ENCODE assay signal across 8 cellular contexts in the genomic region with DNA sequence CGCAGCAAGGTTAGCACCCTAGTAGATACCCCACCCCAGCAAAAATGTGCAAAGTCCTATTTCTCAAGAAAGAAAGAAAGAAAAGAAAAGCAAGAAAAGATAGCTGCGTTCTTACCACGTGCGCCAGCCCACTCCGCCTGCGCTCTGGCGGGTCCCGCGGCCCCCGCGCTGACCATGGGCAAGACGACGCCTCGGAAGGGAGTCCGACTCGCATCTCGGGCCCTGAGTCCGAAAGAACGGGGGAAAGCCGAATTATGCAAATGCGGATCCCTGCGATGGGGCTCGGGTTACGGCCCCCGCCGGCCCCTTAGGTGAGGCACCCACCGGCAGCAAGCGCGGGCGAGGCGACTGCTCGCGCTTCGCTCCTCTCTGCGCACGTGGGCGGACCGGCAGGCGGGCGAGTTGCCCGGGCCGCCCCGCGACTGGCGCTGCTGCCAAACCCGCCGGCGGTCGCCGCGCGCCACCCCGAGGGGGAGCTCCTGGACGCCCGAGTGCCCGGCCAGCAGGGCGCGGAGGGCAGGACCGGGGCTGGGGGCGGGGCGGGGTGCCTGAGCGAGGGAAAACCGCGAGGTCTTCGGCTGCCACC. TPM values are rescaled to one million over a fixed set of nuclear protein-coding genes. Genes with fewer than 3 reads are reported as not detected.
DNase-seq lines count a peak whose midpoint lies in the region; ATAC-seq lines count a peak whose summit lies in the region.

No MANE protein-coding gene starts in this region.

- peaks cover 21% of the 10 kb centered on the region for H3K27me3 Mint-ChIP-seq in activated CD4-positive, alpha-beta memory T cell treated with anti-CD3 and anti-CD28 coated beads for 36 hours

- CTCF ChIA-PET in activated CD4-positive, alpha-beta memory T cell treated with anti-CD3 and anti-CD28 coated beads for 36 hours (lab: Charles Lee) = interaction anchor here (0.9 to 6.7 kb wide), 25 partner anchors 9 to 902 kb away, joined by 3 to 139 read pairs (median 6); partner anchors contain the start of genes ADO and NRBF2

- peaks cover 0 to 5% of the 10 kb centered on the region in 2 donors for H3K27me3 ChIP-seq in esophagus (ENCODE audit: control insufficient read depth in 1 of 2, insufficient read depth in 2 of 2, low read length in 2 of 2)
- peaks cover 30% of the 10 kb centered on the region for H3K27me3 ChIP-seq in neuron (ENCODE audit: insufficient read depth, low read length)

- peaks cover 0 to 11% of the 10 kb centered on the region in 2 donors for H3K4me1 ChIP-seq in esophagus (ENCODE audit: control insufficient read depth in 2 of 2, insufficient read depth in 2 of 2, low read length in 1 of 2)
- H3K4me1 ChIP-seq in neuron (ENCODE audit: insufficient read depth, low read length) = peaks cover 33% of the 10 kb centered on the region

- DNase-seq in DMS53 (lab: John Stamatoyannopoulos, UW) (peak; percentile 80), DMS53 treated with DMSO at 0.1 percent for 48 hours (lab: John Stamatoyannopoulos, UW; ENCODE audit: unreplicated experiment) (no peak), ureter (ENCODE audit: low spot score) (peak; percentile 44), NCI-H2171 treated with DMSO at 0.1 percent for 48 hours (lab: John Stamatoyannopoulos, UW) (no peak)
- DNase-seq in activated CD4-positive, alpha-beta memory T cell treated with anti-CD3 and anti-CD28 coated beads for 36 hours = peak; percentile 73

- no peaks in the 10 kb centered on the region for H3K9me3 Mint-ChIP-seq in activated CD4-positive, alpha-beta memory T cell treated with anti-CD3 and anti-CD28 coated beads for 36 hours

- H2AFZ ChIP-seq in neuron (ENCODE audit: low read depth, low read length) = peak overlapping the region; percentile 49

- POLR2A ChIA-PET in activated CD4-positive, alpha-beta memory T cell treated with anti-CD3 and anti-CD28 coated beads for 36 hours (lab: Charles Lee) = interaction anchor here (0.6 to 3.8 kb wide), 8 partner anchors 10 to 316 kb away, joined by 3 to 21 read pairs (median 4); no protein-coding TSS in a partner anchor

- H3K4me1 Mint-ChIP-seq in activated CD4-positive, alpha-beta memory T cell treated with anti-CD3 and anti-CD28 coated beads for 36 hours (ENCODE audit: low read depth) = peaks cover 22% of the 10 kb centered on the region

- H3K4me3 Mint-ChIP-seq in activated CD4-positive, alpha-beta memory T cell treated with anti-CD3 and anti-CD28 coated beads for 36 hours = peak overlapping the region; percentile 88

- H3K36me3 ChIP-seq in esophagus (ENCODE audit: control insufficient read depth in 2 of 2, insufficient read depth in 2 of 2, low read length in 1 of 2) = no peaks in the 10 kb centered on the region
- no peaks in the 10 kb centered on the region for H3K36me3 ChIP-seq in neuron (ENCODE audit: insufficient read depth, low read length)

- H3K9me3 ChIP-seq in esophagus (ENCODE audit: control insufficient read depth in 2 of 2, insufficient read depth in 1 of 2, low read depth in 1 of 2, low read length in 1 of 2) (peaks cover 0 to 2% of the 10 kb centered on the region in 2 donors), neuron (ENCODE audit: low read length) (peaks cover 2% of the 10 kb centered on the region)

- intact Hi-C loops in activated CD4-positive, alpha-beta memory T cell treated with anti-CD3 and anti-CD28 coated beads for 36 hours (cut with micrococcal nuclease) = loop anchor here (1.0 to 10.0 kb wide), 6 partner anchors 208 to 916 kb away; partner anchors contain the start of genes ARID5B and REEP3

- WGBS in esophagus, 2 donors = 3 to 5% methylated on average over 65 of the region's 65 CpGs

- peak overlapping the region; percentile 79 for H3K27ac Mint-ChIP-seq in activated CD4-positive, alpha-beta memory T cell treated with anti-CD3 and anti-CD28 coated beads for 36 hours

- ATAC-seq in HG03432 (IDR thresholded peaks at IDR 0.05; ENCODE audit: unreplicated experiment) = no peak

- H3K4me3 ChIP-seq in esophagus (ENCODE audit: low read depth in 1 of 2, low read length in 2 of 2) (peak overlapping the region; percentile 26 to 90), neuron (ENCODE audit: low read length) (peak overlapping the region; percentile 82)

- no peak overlapping the region for H3K27ac ChIP-seq in esophagus (ENCODE audit: low read depth in 2 of 2, low read length in 1 of 2)

- H3K36me3 Mint-ChIP-seq in activated CD4-positive, alpha-beta memory T cell treated with anti-CD3 and anti-CD28 coated beads for 36 hours = peaks cover 25% of the 10 kb centered on the region

RNA-seq across cellular contexts. Expression of gene EGR2, which starts 2.4 kb away (rescaled TPM):
- total RNA-seq in activated CD4-positive, alpha-beta memory T cell treated with anti-CD3 and anti-CD28 coated beads for 36 hours = 10 to 100 TPM; 66.9 to 68.2 TPM
- under 1 TPM; 0.47 to 0.49 TPM for polyA plus RNA-seq in esophagus
- total RNA-seq in ureter = 5.7 TPM

RNA-seq across cellular contexts. Expression of gene ADO, which starts 14.0 kb away (rescaled TPM):
- 10 to 100 TPM; 26.7 to 27.1 TPM for total RNA-seq in activated CD4-positive, alpha-beta memory T cell treated with anti-CD3 and anti-CD28 coated beads for 36 hours
- polyA plus RNA-seq in esophagus = 1 to 10 TPM; 3.5 to 6.1 TPM
- total RNA-seq in ureter = 18.5 TPM

Comparison
In these comparisons a context has a peak if more than half of its experiments do, and no peak if none do; other contexts are left out.
1. DNase-seq: peak in DMS53 (single experiment), activated CD4-positive, alpha-beta memory T cell treated with anti-CD3 and anti-CD28 coated beads for 36 hours (single experiment) and ureter (single experiment); none in DMS53 treated with DMSO at 0.1 percent for 48 hours (single experiment) and NCI-H2171 treated with DMSO at 0.1 percent for 48 hours (single experiment).
2. RNA of gene EGR2, which starts 2.4 kb away (total RNA-seq): 66.9 to 68.2 TPM in activated CD4-positive, alpha-beta memory T cell treated with anti-CD3 and anti-CD28 coated beads for 36 hours; 5.7 TPM in ureter (single experiment); every median in the first group is over 10 times any median in the second.